8 cellular contexts compared by ENCODE assay signal in the genomic region with DNA sequence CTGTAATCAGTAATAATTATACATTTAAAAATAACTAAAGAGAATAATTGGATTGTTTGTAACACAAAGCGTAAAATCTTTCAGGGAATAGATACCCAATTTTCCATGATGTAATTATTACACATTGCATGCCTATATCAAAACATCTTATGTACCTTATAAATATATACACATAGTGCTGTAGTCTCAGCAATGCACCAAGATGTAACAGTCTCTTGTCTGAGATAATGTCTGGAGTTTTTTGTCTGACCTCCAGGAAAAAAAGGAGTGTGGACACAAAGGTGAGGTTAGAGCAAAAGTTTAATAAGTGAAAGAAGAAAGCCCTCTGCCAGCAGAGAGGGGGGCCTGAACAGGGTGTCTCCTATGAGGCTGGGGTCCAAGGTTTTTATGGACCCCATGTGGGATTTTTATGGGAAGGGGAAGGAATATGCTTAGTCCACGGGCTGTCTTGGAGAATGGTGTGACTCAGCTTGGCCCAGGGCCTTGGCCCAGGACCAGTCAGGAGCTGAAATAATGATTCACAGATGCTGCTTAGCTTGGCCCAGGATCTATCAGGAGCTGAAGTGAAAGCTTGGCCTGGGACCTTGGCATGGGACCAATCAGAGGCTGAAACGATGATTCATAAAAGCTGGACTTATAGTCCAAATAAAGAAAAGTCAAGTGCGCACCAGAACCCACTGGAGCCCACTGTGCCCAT.
DNase-seq lines count a peak whose midpoint lies in the region; ATAC-seq and TF ChIP-seq lines count a peak whose summit lies in the region.

No MANE protein-coding gene starts in this region.

- H3K27me3 ChIP-seq in mammary epithelial cell (ENCODE audit: insufficient read depth, low read length) = no peaks in the 10 kb centered on the region
- no peaks in the 10 kb centered on the region for H3K27me3 ChIP-seq in left lung
- H3K27me3 ChIP-seq in tibial artery = no peaks in the 10 kb centered on the region

- no peak overlapping the region for H3K9ac ChIP-seq in mammary epithelial cell (ENCODE audit: insufficient read depth, low read length)

- dilution Hi-C loops in mammary epithelial cell (cut with HindIII; ENCODE audit: low sequenced_read_pairs) = no loop called here

- in situ Hi-C loops in mammary epithelial cell (cut with MboI; ENCODE audit: low sequenced_read_pairs in 2 of 2) = no loop called here

- DNase-seq in HS-5 (ENCODE audit: low read depth) (peak; percentile 94), mammary epithelial cell (peak; percentile 17), left lung (peak; percentile 53 to 64), tibial artery (peak; percentile 79 to 88), NOMO-1 (lab: John Stamatoyannopoulos, UW; ENCODE audit: unreplicated experiment in 2 of 2) (no peak), GF-D8 (lab: John Stamatoyannopoulos, UW) (no peak), HuH-7 (ENCODE audit: low spot score) (no peak)

- no peaks in the 10 kb centered on the region for H3K79me2 ChIP-seq in mammary epithelial cell (ENCODE audit: insufficient read depth, low read length)

- CTCF ChIA-PET in mammary epithelial cell (lab: Charles Lee; ENCODE audit: low non-redundant PET) = no interaction called here

- H3K4me2 ChIP-seq in mammary epithelial cell (ENCODE audit: insufficient read depth, low read depth, low read length) = no peak overlapping the region

- no TSS peak for BruUV-seq in mammary epithelial cell (replicated peaks; lab: Mats Ljungman, UMichigan)

- H3K27ac ChIP-seq in mammary epithelial cell (ENCODE audit: insufficient read depth, low read depth, low read length) = no peak overlapping the region
- no peak overlapping the region for H3K27ac ChIP-seq in left lung
- H3K27ac ChIP-seq in tibial artery = no peak overlapping the region

- H4K20me1 ChIP-seq in mammary epithelial cell (ENCODE audit: insufficient read depth, low read length) = no peaks in the 10 kb centered on the region

- H3K9me3 ChIP-seq in mammary epithelial cell (replicated peaks; ENCODE audit: insufficient read depth, low read length) (no peaks in the 10 kb centered on the region), left lung (peaks cover 0 to 2% of the 10 kb centered on the region in 2 donors), tibial artery (no peaks in the 10 kb centered on the region)

- intact Hi-C loops in mammary epithelial cell (cut with micrococcal nuclease) (no loop called here), left lung (cut with DNase I) (no loop called here), tibial artery (cut with DNase I; ENCODE audit: low total_unique reads) (no loop called here)

- TF ChIP-seq CTCF in mammary epithelial cell (conservative IDR thresholded peaks at IDR 0.05 in 1 of 2, IDR thresholded peaks at IDR 0.05 in 1 of 2; ENCODE audit: extremely low read depth in 1 of 2, insufficient read depth in 1 of 2, low read depth in 1 of 2, low read length in 2 of 2) (no peak), left lung (IDR thresholded peaks at IDR 0.05) (no peak), tibial artery (IDR thresholded peaks at IDR 0.05) (no peak)

- no peak overlapping the region for H2AFZ ChIP-seq in mammary epithelial cell (ENCODE audit: low read depth, low read length)

- WGBS in mammary epithelial cell (ENCODE audit: low coverage, missing lambda C conversion rate) = 31% methylated on average over 4 of the region's 4 CpGs

- H3K4me3 ChIP-seq in mammary epithelial cell (replicated peaks in 1 of 3; ENCODE audit: insufficient read depth in 1 of 3, low read depth in 2 of 3, low read length in 3 of 3) = no peak overlapping the region
- no peak overlapping the region for H3K4me3 ChIP-seq in left lung
- no peak overlapping the region for H3K4me3 ChIP-seq in tibial artery

- H3K36me3 ChIP-seq in mammary epithelial cell (ENCODE audit: insufficient read depth, low read length) (no peaks in the 10 kb centered on the region), left lung (no peaks in the 10 kb centered on the region), tibial artery (no peaks in the 10 kb centered on the region)

- ATAC-seq in left lung (peak; percentile 91), HG02642 (IDR thresholded peaks at IDR 0.05; ENCODE audit: poor library complexity, unreplicated experiment) (no peak)

- H3K4me1 ChIP-seq in mammary epithelial cell (ENCODE audit: insufficient read depth, low read length) (no peaks in the 10 kb centered on the region), left lung (no peaks in the 10 kb centered on the region), tibial artery (peaks cover 0 to 17% (median 8%) of the 10 kb centered on the region in 4 donors)

Comparison
In these comparisons a context has a peak if more than half of its experiments do, and no peak if none do; other contexts are left out.
1. DNase-seq: peak in HS-5 (single experiment), mammary epithelial cell (single experiment), left lung (2 of 2) and tibial artery (2 of 2); none in NOMO-1 (0 of 2), GF-D8 (single experiment) and HuH-7 (single experiment).